In genomic region chr2:198930170-198930569, GRCh38 we compare ENCODE assay signal across 15 cellular contexts.
DNase-seq lines count a peak whose midpoint lies in the region; TF ChIP-seq lines count a peak whose summit lies in the region.
"Had no signal": no experiment of that assay in that cellular context is flagged by ENCODE, and none has a peak within 500 bp of the region (broad histone marks: within the 10 kb centered on the region; RNA-seq: fewer than 3 reads in every experiment).

No MANE protein-coding gene starts in this region.

- no peaks in the 10 kb centered on the region for H3K79me2 ChIP-seq in Loucy (ENCODE audit: insufficient read depth, low read length)

- H3K27ac Mint-ChIP-seq in progenitor cell of endocrine pancreas: no peak overlapping the region

- H3K4me1 Mint-ChIP-seq in progenitor cell of endocrine pancreas (ENCODE audit: low read depth): peaks cover 2% of the 10 kb centered on the region

- no peak overlapping the region for H3K27ac ChIP-seq in brain microvascular endothelial cell
- H3K27ac ChIP-seq: A549, left lung, upper lobe of left lung had no signal

- H3K9me3 ChIP-seq in Loucy (ENCODE audit: insufficient read depth, low read depth, low read length): peaks cover 9% of the 10 kb centered on the region
- H3K9me3 ChIP-seq: A549, upper lobe of left lung had no signal

- H3K9me2 ChIP-seq in Loucy (replicated peaks; ENCODE audit: low read depth, low read length): no peaks in the 10 kb centered on the region

- H3K36me3 ChIP-seq in Loucy (ENCODE audit: insufficient read depth, low read length): no peaks in the 10 kb centered on the region
- H3K36me3 ChIP-seq in brain microvascular endothelial cell (replicated peaks): no peaks in the 10 kb centered on the region
- H3K36me3 ChIP-seq: left lung, upper lobe of left lung had no signal

- in situ Hi-C loops in brain microvascular endothelial cell (cut with HindIII; ENCODE audit: low pct_ligation_motif_present, low sequenced_read_pairs): no loop called here

- TF ChIP-seq CTCF in Loucy (conservative IDR thresholded peaks at IDR 0.05; ENCODE audit: low read length) (peak; percentile 63), brain microvascular endothelial cell (IDR thresholded peaks at IDR 0.05; ENCODE audit: low read depth, low read length, missing control alignments) (peak; percentile 32), progenitor cell of endocrine pancreas (IDR thresholded peaks at IDR 0.05; ENCODE audit: unreplicated experiment) (peak; percentile 41)

- H3K4me2 ChIP-seq in Loucy (ENCODE audit: low read depth, low read length, poor library complexity, severe bottlenecking): no peak overlapping the region
- H3K4me2 ChIP-seq: A549 had no signal

- H4K20me1 ChIP-seq in Loucy (ENCODE audit: insufficient read depth, low read length, poor library complexity, severe bottlenecking): no peaks in the 10 kb centered on the region

- H3F3A ChIP-seq in Loucy (ENCODE audit: low read depth): no peaks in the 10 kb centered on the region

- no peak overlapping the region for H3K4me3 Mint-ChIP-seq in progenitor cell of endocrine pancreas (ENCODE audit: low read depth)

- no peaks in the 10 kb centered on the region for H3K9me3 Mint-ChIP-seq in progenitor cell of endocrine pancreas (ENCODE audit: low read depth)

- H2AFZ ChIP-seq in Loucy (ENCODE audit: low read length): no peak overlapping the region; the same call in 1 of the 2 replicates

- H3K4me1 ChIP-seq in Loucy (ENCODE audit: insufficient read depth, low read length, poor library complexity, severe bottlenecking): no peaks in the 10 kb centered on the region
- H3K4me1 ChIP-seq: A549, left lung, upper lobe of left lung had no signal

- H3K4me3 ChIP-seq in Loucy (ENCODE audit: low read length, poor library complexity, severe bottlenecking) (no peak overlapping the region), brain microvascular endothelial cell (ENCODE audit: low read depth, low read length) (no peak overlapping the region)
- H3K4me3 ChIP-seq: A549, left lung, upper lobe of left lung had no signal

- H3K27me3 ChIP-seq in Loucy (ENCODE audit: insufficient read depth, low read length, poor library complexity, severe bottlenecking): no peaks in the 10 kb centered on the region
- no peaks in the 10 kb centered on the region for H3K27me3 ChIP-seq in brain microvascular endothelial cell (replicated peaks)
- H3K27me3 ChIP-seq: left lung, upper lobe of left lung had no signal

- H3K36me3 Mint-ChIP-seq in progenitor cell of endocrine pancreas (ENCODE audit: insufficient read depth): no peaks in the 10 kb centered on the region

- H3K9ac ChIP-seq in Loucy (ENCODE audit: low read depth, low read length, poor library complexity, severe bottlenecking): no peak overlapping the region

- DNase-seq in DMS53 (lab: John Stamatoyannopoulos, UW) (peak; percentile 23), DMS53 treated with DMSO at 0.1 percent for 48 hours (lab: John Stamatoyannopoulos, UW; ENCODE audit: unreplicated experiment) (no peak), brain microvascular endothelial cell (no peak), progenitor cell of endocrine pancreas (ENCODE audit: low spot score, unreplicated experiment) (no peak), CD1c-positive myeloid dendritic cell (ENCODE audit: extremely low spot score) (no peak), dermis blood vessel endothelial cell (no peak), HuH-7.5 (ENCODE audit: low spot score) (no peak)
- DNase-seq: amygdala; effector CD4-positive, alpha-beta T cell; left lung; NCI-H1048; NCI-H510A treated with DMSO at 0.1 percent for 48 hours; upper lobe of left lung had no signal

- H3K27me3 Mint-ChIP-seq in progenitor cell of endocrine pancreas: peaks cover 3% of the 10 kb centered on the region
